In the genomic region with DNA sequence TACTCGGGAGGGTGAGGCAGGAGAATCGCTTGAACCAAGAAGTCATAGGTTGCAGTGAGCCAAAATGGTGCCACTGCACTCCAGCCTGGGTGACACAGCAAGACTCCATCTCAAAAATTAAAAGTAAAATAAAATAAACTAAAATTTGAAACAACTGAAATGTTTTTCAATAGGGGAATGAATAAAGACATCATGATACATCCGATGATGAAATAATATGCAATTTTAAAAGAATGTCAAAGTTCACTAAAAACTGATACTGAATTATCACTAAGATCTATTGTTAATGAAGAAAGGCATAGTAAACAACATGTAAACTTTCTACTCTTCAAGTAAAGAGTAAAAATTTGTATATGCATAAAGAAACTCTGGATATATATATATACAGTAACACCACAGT, we compare ENCODE assay signal across 1 cellular context.
TF ChIP-seq lines count a peak whose summit lies in the region.

No MANE protein-coding gene starts in this region.

TF ChIP-seq in SK-N-SH, 30 proteins besides CTCF, POLR2A, EP300 and RAD21 (continued from another document):
- TF ChIP-seq SMC3 (IDR thresholded peaks at IDR 0.05; ENCODE audit: low read depth, low read length) (no peak), MXI1 (IDR thresholded peaks at IDR 0.05; ENCODE audit: low read depth, low read length) (no peak), RCOR1 (IDR thresholded peaks at IDR 0.05; ENCODE audit: low read length) (no peak), TCF12 (IDR thresholded peaks at IDR 0.05) (no peak), GATA2 (CRISPR knock-in tag; IDR thresholded peaks at IDR 0.05) (no peak), FOXJ3 (CRISPR knock-in tag; IDR thresholded peaks at IDR 0.05) (no peak), NFIC (IDR thresholded peaks at IDR 0.05; ENCODE audit: borderline replicate concordance) (no peak), ELF1 (IDR thresholded peaks at IDR 0.05) (no peak), GABPA (IDR thresholded peaks at IDR 0.05; ENCODE audit: low read depth) (no peak), EZH2phosphoT487 (IDR thresholded peaks at IDR 0.05; ENCODE audit: borderline replicate concordance, low read depth) (no peak), FOXM1 (IDR thresholded peaks at IDR 0.05; ENCODE audit: low read depth) (no peak), POLR2AphosphoS5 (IDR thresholded peaks at IDR 0.05; ENCODE audit: low read depth, low read length) (no peak), YY1 (IDR thresholded peaks at IDR 0.05; ENCODE audit: low read depth) (no peak), SIN3A (IDR thresholded peaks at IDR 0.05; ENCODE audit: borderline replicate concordance, low read depth, low read length) (no peak)
- TF ChIP-seq, protein P1, sequence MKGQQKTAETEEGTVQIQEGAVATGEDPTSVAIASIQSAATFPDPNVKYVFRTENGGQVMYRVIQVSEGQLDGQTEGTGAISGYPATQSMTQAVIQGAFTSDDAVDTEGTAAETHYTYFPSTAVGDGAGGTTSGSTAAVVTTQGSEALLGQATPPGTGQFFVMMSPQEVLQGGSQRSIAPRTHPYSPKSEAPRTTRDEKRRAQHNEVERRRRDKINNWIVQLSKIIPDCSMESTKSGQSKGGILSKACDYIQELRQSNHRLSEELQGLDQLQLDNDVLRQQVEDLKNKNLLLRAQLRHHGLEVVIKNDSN (IDR thresholded peaks at IDR 0.05; ENCODE audit: borderline replicate concordance, low read depth): no peak
- TF ChIP-seq, protein P2, sequence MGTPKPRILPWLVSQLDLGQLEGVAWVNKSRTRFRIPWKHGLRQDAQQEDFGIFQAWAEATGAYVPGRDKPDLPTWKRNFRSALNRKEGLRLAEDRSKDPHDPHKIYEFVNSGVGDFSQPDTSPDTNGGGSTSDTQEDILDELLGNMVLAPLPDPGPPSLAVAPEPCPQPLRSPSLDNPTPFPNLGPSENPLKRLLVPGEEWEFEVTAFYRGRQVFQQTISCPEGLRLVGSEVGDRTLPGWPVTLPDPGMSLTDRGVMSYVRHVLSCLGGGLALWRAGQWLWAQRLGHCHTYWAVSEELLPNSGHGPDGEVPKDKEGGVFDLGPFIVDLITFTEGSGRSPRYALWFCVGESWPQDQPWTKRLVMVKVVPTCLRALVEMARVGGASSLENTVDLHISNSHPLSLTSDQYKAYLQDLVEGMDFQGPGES (IDR thresholded peaks at IDR 0.05; ENCODE audit: low read depth, low read length): no peak
TF ChIP-seq in SK-N-SH: peak in this region for 0.
